Comparison of ENCODE assay signal across 13 cellular contexts in genomic region chr22:38950527-38951111, GRCh38. TPM values are rescaled to one million over a fixed set of nuclear protein-coding genes. Genes with fewer than 3 reads are reported as not detected.
"Had no signal": no experiment of that assay in that cellular context is flagged by ENCODE, and none has a peak within 500 bp of the region (broad histone marks: within the 10 kb centered on the region; RNA-seq: fewer than 3 reads in every experiment).

No MANE protein-coding gene starts in this region.

- H3K9me3 Mint-ChIP-seq: mesothelial cell of epicardium, naive B cell had no signal

- H3K27ac Mint-ChIP-seq: mesothelial cell of epicardium, naive B cell had no signal

- DNase-seq: activated CD4-positive, alpha-beta T cell treated with anti-CD3 and anti-CD28 coated beads for 1 hour; activated CD4-positive, alpha-beta T cell treated with anti-CD3 and anti-CD28 coated beads, Interleukin-2, amount 50 U/mL, for 48 hours; activated T-cell treated with anti-CD3 and anti-CD28 coated beads, Interleukin-2, amount 50 U/mL, for 48 hours; effector CD8-positive, alpha-beta T cell; kidney glomerular epithelial cell; naive B cell; occipital lobe; stimulated activated CD4-positive, alpha-beta T cell treated with anti-CD3 and anti-CD28 coated beads, Interleukin-12 subunit alpha, Interleukin-12 subunit beta, amount 100 ng/mL, for 4 hours; stimulated activated CD4-positive, alpha-beta T cell treated with anti-CD3 and anti-CD28 coated beads, Interleukin-2, amount 100 ng/mL, for 48 hours; stimulated activated naive CD8-positive, alpha-beta T cell treated with anti-CD3 and anti-CD28 coated beads, Interleukin-15, Interleukin-2, amounts not matched to agents 100 U/mL and 50 U/mL, for 24 hours; upper lobe of right lung had no signal

- H3K36me3 Mint-ChIP-seq: mesothelial cell of epicardium, naive B cell had no signal

- H3K4me3 Mint-ChIP-seq: mesothelial cell of epicardium, naive B cell had no signal

- H3K36me3 ChIP-seq: upper lobe of right lung had no signal

- ATAC-seq: stimulated activated naive CD8-positive, alpha-beta T cell treated with anti-CD3 and anti-CD28 coated beads, Interleukin-15, Interleukin-2, amounts not matched to agents 100 U/mL and 50 U/mL, for 24 hours; upper lobe of right lung had no signal

- H3K27ac ChIP-seq: upper lobe of right lung had no signal

- H3K27me3 ChIP-seq: upper lobe of right lung had no signal

- H3K9me3 ChIP-seq: upper lobe of right lung had no signal

- H3K4me3 ChIP-seq: upper lobe of right lung had no signal

RNA-seq across cellular contexts. Expression of gene APOBEC3A, which starts 6.8 kb away (rescaled TPM):
- total RNA-seq: mesothelial cell of epicardium, occipital lobe had no signal

RNA-seq across cellular contexts. Expression of gene APOBEC3B, which starts 31.5 kb away (rescaled TPM):
- total RNA-seq: occipital lobe, temporal lobe had no signal
